ENCODE assay signal across 1 cellular context in the genomic region with DNA sequence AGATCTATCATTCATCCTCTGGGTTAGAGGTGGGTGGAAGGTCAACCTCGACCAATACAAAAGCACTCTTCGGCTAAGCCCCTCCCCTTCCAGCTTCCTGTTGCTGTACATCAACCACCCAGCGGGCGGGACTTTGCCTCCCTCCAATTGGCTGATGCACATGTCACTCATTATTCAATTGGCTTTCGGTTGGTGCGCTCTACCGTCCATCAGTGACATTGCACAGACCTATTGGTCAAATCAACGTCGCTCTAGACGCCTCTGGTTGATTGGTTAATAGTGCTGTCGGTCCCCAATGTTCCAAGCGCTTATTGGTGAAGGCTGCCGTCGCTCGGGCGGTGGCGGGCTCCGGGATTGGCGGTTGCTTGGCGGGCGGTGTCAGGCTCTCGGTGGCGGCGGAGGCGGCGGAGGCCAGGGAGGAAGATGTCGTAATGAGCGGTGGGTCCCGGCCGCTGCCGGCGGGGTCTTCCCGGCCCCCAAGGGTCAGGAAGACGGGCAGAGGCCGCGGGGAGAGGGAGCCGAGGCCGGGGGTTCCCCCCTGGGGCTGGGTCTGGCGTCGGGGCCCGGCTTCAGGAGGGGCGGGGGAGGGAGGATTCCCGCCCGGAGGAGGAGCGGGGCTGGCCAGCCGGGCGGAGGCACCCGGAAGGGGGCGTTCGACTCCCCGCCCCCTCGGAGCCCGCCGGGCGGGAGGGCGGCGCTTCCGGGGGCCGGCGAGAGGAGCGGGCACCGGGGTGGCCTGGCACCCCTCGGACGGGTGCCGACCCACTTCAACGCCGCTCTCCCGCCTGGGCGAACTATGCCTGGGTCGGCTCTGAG.
A peak's percentile ranks its signal among the peaks of the same experiment; 100 is the strongest.
TF ChIP-seq lines count a peak whose summit lies in the region.

A gene (plus strand): TSS at position 381 of the 816 bp plus-strand sequence. CDS start 51 bp downstream, at position 432.

TF ChIP-seq in K562, 482 proteins besides CTCF, POLR2A, EP300 and RAD21 (continued from another document and continues in another):
- TF ChIP-seq, protein P1, sequence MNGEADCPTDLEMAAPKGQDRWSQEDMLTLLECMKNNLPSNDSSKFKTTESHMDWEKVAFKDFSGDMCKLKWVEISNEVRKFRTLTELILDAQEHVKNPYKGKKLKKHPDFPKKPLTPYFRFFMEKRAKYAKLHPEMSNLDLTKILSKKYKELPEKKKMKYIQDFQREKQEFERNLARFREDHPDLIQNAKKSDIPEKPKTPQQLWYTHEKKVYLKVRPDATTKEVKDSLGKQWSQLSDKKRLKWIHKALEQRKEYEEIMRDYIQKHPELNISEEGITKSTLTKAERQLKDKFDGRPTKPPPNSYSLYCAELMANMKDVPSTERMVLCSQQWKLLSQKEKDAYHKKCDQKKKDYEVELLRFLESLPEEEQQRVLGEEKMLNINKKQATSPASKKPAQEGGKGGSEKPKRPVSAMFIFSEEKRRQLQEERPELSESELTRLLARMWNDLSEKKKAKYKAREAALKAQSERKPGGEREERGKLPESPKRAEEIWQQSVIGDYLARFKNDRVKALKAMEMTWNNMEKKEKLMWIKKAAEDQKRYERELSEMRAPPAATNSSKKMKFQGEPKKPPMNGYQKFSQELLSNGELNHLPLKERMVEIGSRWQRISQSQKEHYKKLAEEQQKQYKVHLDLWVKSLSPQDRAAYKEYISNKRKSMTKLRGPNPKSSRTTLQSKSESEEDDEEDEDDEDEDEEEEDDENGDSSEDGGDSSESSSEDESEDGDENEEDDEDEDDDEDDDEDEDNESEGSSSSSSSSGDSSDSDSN (IDR thresholded peaks at IDR 0.05; ENCODE audit: borderline replicate concordance in 1 of 2, low read depth in 2 of 2, low read length in 2 of 2): no peak
- TF ChIP-seq, protein P2, sequence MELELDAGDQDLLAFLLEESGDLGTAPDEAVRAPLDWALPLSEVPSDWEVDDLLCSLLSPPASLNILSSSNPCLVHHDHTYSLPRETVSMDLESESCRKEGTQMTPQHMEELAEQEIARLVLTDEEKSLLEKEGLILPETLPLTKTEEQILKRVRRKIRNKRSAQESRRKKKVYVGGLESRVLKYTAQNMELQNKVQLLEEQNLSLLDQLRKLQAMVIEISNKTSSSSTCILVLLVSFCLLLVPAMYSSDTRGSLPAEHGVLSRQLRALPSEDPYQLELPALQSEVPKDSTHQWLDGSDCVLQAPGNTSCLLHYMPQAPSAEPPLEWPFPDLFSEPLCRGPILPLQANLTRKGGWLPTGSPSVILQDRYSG (tag; conservative IDR thresholded peaks at IDR 0.05; ENCODE audit: low read depth): no peak
- TF ChIP-seq TRIM24 (IDR thresholded peaks at IDR 0.05) (peak in 1 of 2 experiments; percentile 55; a peak in 2 of 4 replicates), CBX8 (IDR thresholded peaks at IDR 0.05; ENCODE audit: borderline replicate concordance, extremely low read depth, low read depth, low read length, poor library complexity, severe bottlenecking) (no peak), STAT5B (CRISPR knock-in tag; IDR thresholded peaks at IDR 0.05) (no peak), C11orf30 (IDR thresholded peaks at IDR 0.05; ENCODE audit: low read depth) (peak; percentile 67), BMI1 (IDR thresholded peaks at IDR 0.05; ENCODE audit: low read length) (no peak), ERF (CRISPR knock-in tag; IDR thresholded peaks at IDR 0.05) (no peak), ETV6 (IDR thresholded peaks at IDR 0.05; ENCODE audit: borderline replicate concordance in 1 of 2, low read depth in 2 of 2, low read length in 1 of 2) (no peak), ETV6 (CRISPR knock-in tag; IDR thresholded peaks at IDR 0.05; ENCODE audit: borderline replicate concordance) (no peak), TAF1 (IDR thresholded peaks at IDR 0.05; ENCODE audit: control insufficient read depth, extremely low read depth, insufficient read depth, low read length, severe bottlenecking) (peak; percentile 54), SMARCB1 (IDR thresholded peaks at IDR 0.05; ENCODE audit: insufficient read length, low read depth) (no peak), RB1 (IDR thresholded peaks at IDR 0.05; ENCODE audit: low read depth) (peak; percentile 73), KHSRP (IDR thresholded peaks at IDR 0.05) (peak; percentile 65; the same call in 1 of the 2 replicates), CREM (IDR thresholded peaks at IDR 0.05; ENCODE audit: low read depth) (peak; percentile 95), HCFC1 (IDR thresholded peaks at IDR 0.05; ENCODE audit: low read depth, low read length) (no peak; the same call in 1 of the 2 replicates), KDM4B (IDR thresholded peaks at IDR 0.05; ENCODE audit: borderline replicate concordance in 2 of 2, low read depth in 1 of 2) (peak in 1 of 2 experiments; percentile 83; a peak in 1 of 4 replicates), PTTG1 (tag; IDR thresholded peaks at IDR 0.05; ENCODE audit: low read depth) (no peak)
- TF ChIP-seq, protein P3, sequence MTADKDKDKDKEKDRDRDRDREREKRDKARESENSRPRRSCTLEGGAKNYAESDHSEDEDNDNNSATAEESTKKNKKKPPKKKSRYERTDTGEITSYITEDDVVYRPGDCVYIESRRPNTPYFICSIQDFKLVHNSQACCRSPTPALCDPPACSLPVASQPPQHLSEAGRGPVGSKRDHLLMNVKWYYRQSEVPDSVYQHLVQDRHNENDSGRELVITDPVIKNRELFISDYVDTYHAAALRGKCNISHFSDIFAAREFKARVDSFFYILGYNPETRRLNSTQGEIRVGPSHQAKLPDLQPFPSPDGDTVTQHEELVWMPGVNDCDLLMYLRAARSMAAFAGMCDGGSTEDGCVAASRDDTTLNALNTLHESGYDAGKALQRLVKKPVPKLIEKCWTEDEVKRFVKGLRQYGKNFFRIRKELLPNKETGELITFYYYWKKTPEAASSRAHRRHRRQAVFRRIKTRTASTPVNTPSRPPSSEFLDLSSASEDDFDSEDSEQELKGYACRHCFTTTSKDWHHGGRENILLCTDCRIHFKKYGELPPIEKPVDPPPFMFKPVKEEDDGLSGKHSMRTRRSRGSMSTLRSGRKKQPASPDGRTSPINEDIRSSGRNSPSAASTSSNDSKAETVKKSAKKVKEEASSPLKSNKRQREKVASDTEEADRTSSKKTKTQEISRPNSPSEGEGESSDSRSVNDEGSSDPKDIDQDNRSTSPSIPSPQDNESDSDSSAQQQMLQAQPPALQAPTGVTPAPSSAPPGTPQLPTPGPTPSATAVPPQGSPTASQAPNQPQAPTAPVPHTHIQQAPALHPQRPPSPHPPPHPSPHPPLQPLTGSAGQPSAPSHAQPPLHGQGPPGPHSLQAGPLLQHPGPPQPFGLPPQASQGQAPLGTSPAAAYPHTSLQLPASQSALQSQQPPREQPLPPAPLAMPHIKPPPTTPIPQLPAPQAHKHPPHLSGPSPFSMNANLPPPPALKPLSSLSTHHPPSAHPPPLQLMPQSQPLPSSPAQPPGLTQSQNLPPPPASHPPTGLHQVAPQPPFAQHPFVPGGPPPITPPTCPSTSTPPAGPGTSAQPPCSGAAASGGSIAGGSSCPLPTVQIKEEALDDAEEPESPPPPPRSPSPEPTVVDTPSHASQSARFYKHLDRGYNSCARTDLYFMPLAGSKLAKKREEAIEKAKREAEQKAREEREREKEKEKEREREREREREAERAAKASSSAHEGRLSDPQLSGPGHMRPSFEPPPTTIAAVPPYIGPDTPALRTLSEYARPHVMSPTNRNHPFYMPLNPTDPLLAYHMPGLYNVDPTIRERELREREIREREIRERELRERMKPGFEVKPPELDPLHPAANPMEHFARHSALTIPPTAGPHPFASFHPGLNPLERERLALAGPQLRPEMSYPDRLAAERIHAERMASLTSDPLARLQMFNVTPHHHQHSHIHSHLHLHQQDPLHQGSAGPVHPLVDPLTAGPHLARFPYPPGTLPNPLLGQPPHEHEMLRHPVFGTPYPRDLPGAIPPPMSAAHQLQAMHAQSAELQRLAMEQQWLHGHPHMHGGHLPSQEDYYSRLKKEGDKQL (CRISPR knock-in tag; IDR thresholded peaks at IDR 0.05; ENCODE audit: borderline replicate concordance): no peak
- TF ChIP-seq, protein P4, sequence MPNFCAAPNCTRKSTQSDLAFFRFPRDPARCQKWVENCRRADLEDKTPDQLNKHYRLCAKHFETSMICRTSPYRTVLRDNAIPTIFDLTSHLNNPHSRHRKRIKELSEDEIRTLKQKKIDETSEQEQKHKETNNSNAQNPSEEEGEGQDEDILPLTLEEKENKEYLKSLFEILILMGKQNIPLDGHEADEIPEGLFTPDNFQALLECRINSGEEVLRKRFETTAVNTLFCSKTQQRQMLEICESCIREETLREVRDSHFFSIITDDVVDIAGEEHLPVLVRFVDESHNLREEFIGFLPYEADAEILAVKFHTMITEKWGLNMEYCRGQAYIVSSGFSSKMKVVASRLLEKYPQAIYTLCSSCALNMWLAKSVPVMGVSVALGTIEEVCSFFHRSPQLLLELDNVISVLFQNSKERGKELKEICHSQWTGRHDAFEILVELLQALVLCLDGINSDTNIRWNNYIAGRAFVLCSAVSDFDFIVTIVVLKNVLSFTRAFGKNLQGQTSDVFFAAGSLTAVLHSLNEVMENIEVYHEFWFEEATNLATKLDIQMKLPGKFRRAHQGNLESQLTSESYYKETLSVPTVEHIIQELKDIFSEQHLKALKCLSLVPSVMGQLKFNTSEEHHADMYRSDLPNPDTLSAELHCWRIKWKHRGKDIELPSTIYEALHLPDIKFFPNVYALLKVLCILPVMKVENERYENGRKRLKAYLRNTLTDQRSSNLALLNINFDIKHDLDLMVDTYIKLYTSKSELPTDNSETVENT (CRISPR knock-in tag; IDR thresholded peaks at IDR 0.05): no peak
- TF ChIP-seq, protein P5, sequence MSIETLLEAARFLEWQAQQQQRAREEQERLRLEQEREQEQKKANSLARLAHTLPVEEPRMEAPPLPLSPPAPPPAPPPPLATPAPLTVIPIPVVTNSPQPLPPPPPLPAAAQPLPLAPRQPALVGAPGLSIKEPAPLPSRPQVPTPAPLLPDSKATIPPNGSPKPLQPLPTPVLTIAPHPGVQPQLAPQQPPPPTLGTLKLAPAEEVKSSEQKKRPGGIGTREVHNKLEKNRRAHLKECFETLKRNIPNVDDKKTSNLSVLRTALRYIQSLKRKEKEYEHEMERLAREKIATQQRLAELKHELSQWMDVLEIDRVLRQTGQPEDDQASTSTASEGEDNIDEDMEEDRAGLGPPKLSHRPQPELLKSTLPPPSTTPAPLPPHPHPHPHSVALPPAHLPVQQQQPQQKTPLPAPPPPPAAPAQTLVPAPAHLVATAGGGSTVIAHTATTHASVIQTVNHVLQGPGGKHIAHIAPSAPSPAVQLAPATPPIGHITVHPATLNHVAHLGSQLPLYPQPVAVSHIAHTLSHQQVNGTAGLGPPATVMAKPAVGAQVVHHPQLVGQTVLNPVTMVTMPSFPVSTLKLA (conservative IDR thresholded peaks at IDR 0.05): peak; percentile 59
- TF ChIP-seq, protein P6, sequence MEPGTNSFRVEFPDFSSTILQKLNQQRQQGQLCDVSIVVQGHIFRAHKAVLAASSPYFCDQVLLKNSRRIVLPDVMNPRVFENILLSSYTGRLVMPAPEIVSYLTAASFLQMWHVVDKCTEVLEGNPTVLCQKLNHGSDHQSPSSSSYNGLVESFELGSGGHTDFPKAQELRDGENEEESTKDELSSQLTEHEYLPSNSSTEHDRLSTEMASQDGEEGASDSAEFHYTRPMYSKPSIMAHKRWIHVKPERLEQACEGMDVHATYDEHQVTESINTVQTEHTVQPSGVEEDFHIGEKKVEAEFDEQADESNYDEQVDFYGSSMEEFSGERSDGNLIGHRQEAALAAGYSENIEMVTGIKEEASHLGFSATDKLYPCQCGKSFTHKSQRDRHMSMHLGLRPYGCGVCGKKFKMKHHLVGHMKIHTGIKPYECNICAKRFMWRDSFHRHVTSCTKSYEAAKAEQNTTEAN (CRISPR knock-in tag; IDR thresholded peaks at IDR 0.05): no peak
- TF ChIP-seq, protein P7, sequence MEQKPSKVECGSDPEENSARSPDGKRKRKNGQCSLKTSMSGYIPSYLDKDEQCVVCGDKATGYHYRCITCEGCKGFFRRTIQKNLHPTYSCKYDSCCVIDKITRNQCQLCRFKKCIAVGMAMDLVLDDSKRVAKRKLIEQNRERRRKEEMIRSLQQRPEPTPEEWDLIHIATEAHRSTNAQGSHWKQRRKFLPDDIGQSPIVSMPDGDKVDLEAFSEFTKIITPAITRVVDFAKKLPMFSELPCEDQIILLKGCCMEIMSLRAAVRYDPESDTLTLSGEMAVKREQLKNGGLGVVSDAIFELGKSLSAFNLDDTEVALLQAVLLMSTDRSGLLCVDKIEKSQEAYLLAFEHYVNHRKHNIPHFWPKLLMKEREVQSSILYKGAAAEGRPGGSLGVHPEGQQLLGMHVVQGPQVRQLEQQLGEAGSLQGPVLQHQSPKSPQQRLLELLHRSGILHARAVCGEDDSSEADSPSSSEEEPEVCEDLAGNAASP (IDR thresholded peaks at IDR 0.05): no peak
- TF ChIP-seq, protein P8, sequence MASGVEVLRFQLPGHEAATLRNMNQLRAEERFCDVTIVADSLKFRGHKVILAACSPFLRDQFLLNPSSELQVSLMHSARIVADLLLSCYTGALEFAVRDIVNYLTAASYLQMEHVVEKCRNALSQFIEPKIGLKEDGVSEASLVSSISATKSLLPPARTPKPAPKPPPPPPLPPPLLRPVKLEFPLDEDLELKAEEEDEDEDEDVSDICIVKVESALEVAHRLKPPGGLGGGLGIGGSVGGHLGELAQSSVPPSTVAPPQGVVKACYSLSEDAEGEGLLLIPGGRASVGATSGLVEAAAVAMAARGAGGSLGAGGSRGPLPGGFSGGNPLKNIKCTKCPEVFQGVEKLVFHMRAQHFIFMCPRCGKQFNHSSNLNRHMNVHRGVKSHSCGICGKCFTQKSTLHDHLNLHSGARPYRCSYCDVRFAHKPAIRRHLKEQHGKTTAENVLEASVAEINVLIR (CRISPR knock-in tag; IDR thresholded peaks at IDR 0.05): peak; percentile 95
